Comparison of ENCODE assay signal across 13 cellular contexts in genomic region chr17:75813081-75814020, GRCh38.
"Had no signal": no experiment of that assay in that cellular context is flagged by ENCODE, and none has a peak within 500 bp of the region (broad histone marks: within the 10 kb centered on the region; RNA-seq: fewer than 3 reads in every experiment).

No MANE protein-coding gene starts in this region.

- H3K4me1 ChIP-seq: left lung had no signal

- H3K27ac Mint-ChIP-seq: activated naive CD4-positive, alpha-beta T cell treated with anti-CD3 and anti-CD28 coated beads for 36 hours; endodermal cell had no signal

- H3K9me3 Mint-ChIP-seq: activated naive CD4-positive, alpha-beta T cell treated with anti-CD3 and anti-CD28 coated beads for 36 hours; brain; endodermal cell; stimulated activated naive B cell treated with anti-CD40 and anti-IgM and Interleukin-4, amounts not matched to agents 10 μg/mL and 1 μg/mL and 100 μg/mL, for 72 hours had no signal

- FAIRE-seq: small intestine had no signal

- H3K36me3 ChIP-seq: ovary had no signal

- ATAC-seq: left lung; stimulated activated naive B cell treated with anti-CD40 and anti-IgM and Interleukin-4, amounts not matched to agents 10 μg/mL and 1 μg/mL and 100 μg/mL, for 72 hours had no signal

- H3K27ac ChIP-seq: left lung, ovary, WERI-Rb-1 had no signal

- H3K9me3 ChIP-seq: adrenal gland, left lung, ovary, tibial nerve had no signal

- H3K27me3 ChIP-seq: adrenal gland, left lung, ovary, tibial nerve had no signal

- DNase-seq: activated CD4-positive, alpha-beta T cell treated with anti-CD3 and anti-CD28 coated beads for 4 hours; activated naive CD4-positive, alpha-beta T cell treated with anti-CD3 and anti-CD28 coated beads for 36 hours; dermis blood vessel endothelial cell; small intestine; stimulated activated naive B cell treated with anti-CD40 and anti-IgM and Interleukin-4, amounts not matched to agents 10 μg/mL and 1 μg/mL and 100 μg/mL, for 72 hours; T-helper 1 cell; WERI-Rb-1 had no signal

- H3K4me3 ChIP-seq: adrenal gland, left lung, ovary, tibial nerve had no signal
